1 cellular context compared by ENCODE assay signal in the genomic region with DNA sequence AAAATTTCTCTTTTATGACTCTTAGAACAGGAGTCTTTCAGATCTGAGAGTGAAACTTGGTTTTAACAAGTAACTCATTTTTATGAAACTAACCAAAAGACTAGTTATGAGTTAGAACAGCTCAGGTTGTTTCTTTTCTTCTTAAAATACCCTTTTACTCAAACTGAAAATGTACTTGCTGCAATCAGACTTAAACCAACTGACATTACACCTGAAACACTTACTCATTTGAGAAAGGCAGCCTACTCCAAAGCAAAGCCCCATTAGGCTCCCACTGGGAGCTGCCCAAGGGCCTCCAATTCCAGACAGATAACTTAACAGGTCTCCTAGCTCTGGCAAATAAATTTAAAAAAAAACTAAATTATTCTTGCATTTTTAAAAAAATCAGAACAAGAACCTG.
TF ChIP-seq lines count a peak whose summit lies in the region.

No MANE protein-coding gene starts in this region.

TF ChIP-seq in GM12878, 131 proteins besides CTCF, POLR2A, EP300 and RAD21 (continued from another document and continues in another):
- TF ChIP-seq REST (IDR thresholded peaks at IDR 0.05; ENCODE audit: low read depth, low read length), result no peak
- TF ChIP-seq E2F4 (IDR thresholded peaks at IDR 0.05; ENCODE audit: low read depth, low read length), result no peak
- peak; percentile 75; the same call in 1 of the 2 replicates for TF ChIP-seq PML (IDR thresholded peaks at IDR 0.05; ENCODE audit: low read length)
- no peak for TF ChIP-seq SMAD1 (IDR thresholded peaks at IDR 0.05; ENCODE audit: low read depth, partially characterized antibody)
- peak; percentile 50; the same call in 1 of the 2 replicates for TF ChIP-seq CBX5 (IDR thresholded peaks at IDR 0.05; ENCODE audit: low read depth)
- TF ChIP-seq DPF2 (IDR thresholded peaks at IDR 0.05), result peak; percentile 92
- TF ChIP-seq POU2F2 (IDR thresholded peaks at IDR 0.05; ENCODE audit: borderline replicate concordance, low read depth, low read length), result peak; percentile 68; the same call in 1 of the 3 replicates
- TF ChIP-seq, protein P1, sequence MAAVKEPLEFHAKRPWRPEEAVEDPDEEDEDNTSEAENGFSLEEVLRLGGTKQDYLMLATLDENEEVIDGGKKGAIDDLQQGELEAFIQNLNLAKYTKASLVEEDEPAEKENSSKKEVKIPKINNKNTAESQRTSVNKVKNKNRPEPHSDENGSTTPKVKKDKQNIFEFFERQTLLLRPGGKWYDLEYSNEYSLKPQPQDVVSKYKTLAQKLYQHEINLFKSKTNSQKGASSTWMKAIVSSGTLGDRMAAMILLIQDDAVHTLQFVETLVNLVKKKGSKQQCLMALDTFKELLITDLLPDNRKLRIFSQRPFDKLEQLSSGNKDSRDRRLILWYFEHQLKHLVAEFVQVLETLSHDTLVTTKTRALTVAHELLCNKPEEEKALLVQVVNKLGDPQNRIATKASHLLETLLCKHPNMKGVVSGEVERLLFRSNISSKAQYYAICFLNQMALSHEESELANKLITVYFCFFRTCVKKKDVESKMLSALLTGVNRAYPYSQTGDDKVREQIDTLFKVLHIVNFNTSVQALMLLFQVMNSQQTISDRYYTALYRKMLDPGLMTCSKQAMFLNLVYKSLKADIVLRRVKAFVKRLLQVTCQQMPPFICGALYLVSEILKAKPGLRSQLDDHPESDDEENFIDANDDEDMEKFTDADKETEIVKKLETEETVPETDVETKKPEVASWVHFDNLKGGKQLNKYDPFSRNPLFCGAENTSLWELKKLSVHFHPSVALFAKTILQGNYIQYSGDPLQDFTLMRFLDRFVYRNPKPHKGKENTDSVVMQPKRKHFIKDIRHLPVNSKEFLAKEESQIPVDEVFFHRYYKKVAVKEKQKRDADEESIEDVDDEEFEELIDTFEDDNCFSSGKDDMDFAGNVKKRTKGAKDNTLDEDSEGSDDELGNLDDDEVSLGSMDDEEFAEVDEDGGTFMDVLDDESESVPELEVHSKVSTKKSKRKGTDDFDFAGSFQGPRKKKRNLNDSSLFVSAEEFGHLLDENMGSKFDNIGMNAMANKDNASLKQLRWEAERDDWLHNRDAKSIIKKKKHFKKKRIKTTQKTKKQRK (IDR thresholded peaks at IDR 0.05; ENCODE audit: low read depth, low read length), result no peak
- TF ChIP-seq YY1 (IDR thresholded peaks at IDR 0.05; ENCODE audit: low read depth, low read length), result no peak
- 0 out of 2 replicates have a peak, but pooled peaks have one; percentile 11 for TF ChIP-seq ZNF592 (IDR thresholded peaks at IDR 0.05)
- no peak for TF ChIP-seq ZBTB4 (CRISPR knock-in tag; IDR thresholded peaks at IDR 0.05)
- peak; percentile 53 for TF ChIP-seq RELA (IDR thresholded peaks at IDR 0.05; ENCODE audit: borderline replicate concordance, partially characterized antibody)
- TF ChIP-seq RB1 (IDR thresholded peaks at IDR 0.05; ENCODE audit: borderline replicate concordance), result no peak
- TF ChIP-seq ZZZ3 (IDR thresholded peaks at IDR 0.05; ENCODE audit: control insufficient read depth, insufficient read length, low read depth), result no peak
- peak; percentile 91 for TF ChIP-seq MTA2 (IDR thresholded peaks at IDR 0.05; ENCODE audit: low read depth)
- TF ChIP-seq KLF5 (IDR thresholded peaks at IDR 0.05; ENCODE audit: partially characterized antibody), result no peak
- TF ChIP-seq USF1 (IDR thresholded peaks at IDR 0.05; ENCODE audit: borderline replicate concordance, extremely low read length, insufficient read depth, low read depth, low read length), result no peak
- TF ChIP-seq, protein P2, sequence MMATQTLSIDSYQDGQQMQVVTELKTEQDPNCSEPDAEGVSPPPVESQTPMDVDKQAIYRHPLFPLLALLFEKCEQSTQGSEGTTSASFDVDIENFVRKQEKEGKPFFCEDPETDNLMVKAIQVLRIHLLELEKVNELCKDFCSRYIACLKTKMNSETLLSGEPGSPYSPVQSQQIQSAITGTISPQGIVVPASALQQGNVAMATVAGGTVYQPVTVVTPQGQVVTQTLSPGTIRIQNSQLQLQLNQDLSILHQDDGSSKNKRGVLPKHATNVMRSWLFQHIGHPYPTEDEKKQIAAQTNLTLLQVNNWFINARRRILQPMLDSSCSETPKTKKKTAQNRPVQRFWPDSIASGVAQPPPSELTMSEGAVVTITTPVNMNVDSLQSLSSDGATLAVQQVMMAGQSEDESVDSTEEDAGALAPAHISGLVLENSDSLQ (IDR thresholded peaks at IDR 0.05), result no peak
- TF ChIP-seq, protein P3, sequence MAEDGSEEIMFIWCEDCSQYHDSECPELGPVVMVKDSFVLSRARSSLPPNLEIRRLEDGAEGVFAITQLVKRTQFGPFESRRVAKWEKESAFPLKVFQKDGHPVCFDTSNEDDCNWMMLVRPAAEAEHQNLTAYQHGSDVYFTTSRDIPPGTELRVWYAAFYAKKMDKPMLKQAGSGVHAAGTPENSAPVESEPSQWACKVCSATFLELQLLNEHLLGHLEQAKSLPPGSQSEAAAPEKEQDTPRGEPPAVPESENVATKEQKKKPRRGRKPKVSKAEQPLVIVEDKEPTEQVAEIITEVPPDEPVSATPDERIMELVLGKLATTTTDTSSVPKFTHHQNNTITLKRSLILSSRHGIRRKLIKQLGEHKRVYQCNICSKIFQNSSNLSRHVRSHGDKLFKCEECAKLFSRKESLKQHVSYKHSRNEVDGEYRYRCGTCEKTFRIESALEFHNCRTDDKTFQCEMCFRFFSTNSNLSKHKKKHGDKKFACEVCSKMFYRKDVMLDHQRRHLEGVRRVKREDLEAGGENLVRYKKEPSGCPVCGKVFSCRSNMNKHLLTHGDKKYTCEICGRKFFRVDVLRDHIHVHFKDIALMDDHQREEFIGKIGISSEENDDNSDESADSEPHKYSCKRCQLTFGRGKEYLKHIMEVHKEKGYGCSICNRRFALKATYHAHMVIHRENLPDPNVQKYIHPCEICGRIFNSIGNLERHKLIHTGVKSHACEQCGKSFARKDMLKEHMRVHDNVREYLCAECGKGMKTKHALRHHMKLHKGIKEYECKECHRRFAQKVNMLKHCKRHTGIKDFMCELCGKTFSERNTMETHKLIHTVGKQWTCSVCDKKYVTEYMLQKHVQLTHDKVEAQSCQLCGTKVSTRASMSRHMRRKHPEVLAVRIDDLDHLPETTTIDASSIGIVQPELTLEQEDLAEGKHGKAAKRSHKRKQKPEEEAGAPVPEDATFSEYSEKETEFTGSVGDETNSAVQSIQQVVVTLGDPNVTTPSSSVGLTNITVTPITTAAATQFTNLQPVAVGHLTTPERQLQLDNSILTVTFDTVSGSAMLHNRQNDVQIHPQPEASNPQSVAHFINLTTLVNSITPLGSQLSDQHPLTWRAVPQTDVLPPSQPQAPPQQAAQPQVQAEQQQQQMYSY (CRISPR knock-in tag; IDR thresholded peaks at IDR 0.05), result no peak
- peak; percentile 23; the same call in 1 of the 2 replicates for TF ChIP-seq TCF7 (IDR thresholded peaks at IDR 0.05; ENCODE audit: borderline replicate concordance)
- TF ChIP-seq PBX3 (IDR thresholded peaks at IDR 0.05; ENCODE audit: insufficient replicate concordance, low read depth, low read length), result no peak
- peak; percentile 91 to 92 for TF ChIP-seq IKZF2 (IDR thresholded peaks at IDR 0.05)
- peak; percentile 82 for TF ChIP-seq JUND (IDR thresholded peaks at IDR 0.05; ENCODE audit: low read depth, low read length)
- TF ChIP-seq NFYA (IDR thresholded peaks at IDR 0.05; ENCODE audit: borderline replicate concordance, low read depth, low read length), result no peak
- TF ChIP-seq SMARCA5 (IDR thresholded peaks at IDR 0.05), result no peak
- no peak for TF ChIP-seq SPI1 (IDR thresholded peaks at IDR 0.05; ENCODE audit: borderline replicate concordance, insufficient read depth, low read depth, low read length)
